Comparison of ENCODE assay signal across 8 cellular contexts in genomic region chr19:48636859-48637448, GRCh38. TPM values are rescaled to one million over a fixed set of nuclear protein-coding genes. Genes with fewer than 3 reads are reported as not detected.
DNase-seq lines count a peak whose midpoint lies in the region; ATAC-seq and TF ChIP-seq lines count a peak whose summit lies in the region.

TSS of gene DBP (minus strand) at chr19:48637379. CDS start at chr19:48636994, 385 bp downstream.

- H3K36me3 ChIP-seq in BLaER1 treated with 17β-estradiol and CSF1 and Interleukin-3, amounts not matched to agents 10 nM and 100 nM = peaks cover 0 to 19% (median 15%) of the 10 kb centered on the region in 11 experiments; a peak in 12 of 22 replicates
- H3K36me3 ChIP-seq in Peyer's patch (peaks cover 0 to 5% (median 0%) of the 10 kb centered on the region in 3 donors), duodenal mucosa (ENCODE audit: control insufficient read depth in 1 of 2, insufficient read depth in 2 of 2, low read length in 2 of 2) (peaks cover 0 to 5% of the 10 kb centered on the region in 2 donors), mucosa of rectum (ENCODE audit: control insufficient read depth in 2 of 2, insufficient read depth in 2 of 2, low read length in 2 of 2) (peaks cover 3 to 8% of the 10 kb centered on the region in 2 donors)

- peaks cover 0 to 12% (median 0%) of the 10 kb centered on the region in 11 experiments; a peak in 6 of 22 replicates for H4K20me1 ChIP-seq in BLaER1 treated with 17β-estradiol and CSF1 and Interleukin-3, amounts not matched to agents 10 nM and 100 nM

- H3K4me1 ChIP-seq in BLaER1 treated with 17β-estradiol and CSF1 and Interleukin-3, amounts not matched to agents 10 nM and 100 nM = peaks cover 45 to 65% (median 51%) of the 10 kb centered on the region in 10 experiments
- H3K4me1 ChIP-seq in Peyer's patch (peaks cover 6 to 45% (median 19%) of the 10 kb centered on the region in 4 donors), duodenal mucosa (ENCODE audit: control insufficient read depth in 1 of 2, insufficient read depth in 2 of 2, low read length in 2 of 2) (peaks cover 43 to 52% of the 10 kb centered on the region in 2 donors), mucosa of rectum (ENCODE audit: control insufficient read depth in 2 of 2, insufficient read depth in 2 of 2, low read length in 2 of 2) (peaks cover 36 to 38% of the 10 kb centered on the region in 2 donors)

- no peaks in the 10 kb centered on the region for H3K27me3 ChIP-seq in BLaER1 treated with 17β-estradiol and CSF1 and Interleukin-3, amounts not matched to agents 10 nM and 100 nM
- no peaks in the 10 kb centered on the region for H3K27me3 ChIP-seq in Peyer's patch
- no peaks in the 10 kb centered on the region for H3K27me3 ChIP-seq in duodenal mucosa (ENCODE audit: control insufficient read depth in 1 of 2, insufficient read depth in 2 of 2, low read length in 2 of 2)
- H3K27me3 ChIP-seq in mucosa of rectum (ENCODE audit: control insufficient read depth in 2 of 2, insufficient read depth in 2 of 2, low read length in 2 of 2) = no peaks in the 10 kb centered on the region

- H3K27ac ChIP-seq in BLaER1 treated with 17β-estradiol and CSF1 and Interleukin-3, amounts not matched to agents 10 nM and 100 nM = peak within 1 kb of the TSS; percentile 90 to 99 (median 97)
- peak within 1 kb of the TSS; percentile 96 to 98 (median 96) for H3K27ac ChIP-seq in Peyer's patch
- H3K27ac ChIP-seq in duodenal mucosa (ENCODE audit: low read depth, low read length) = peak within 1 kb of the TSS; percentile 77
- H3K27ac ChIP-seq in mucosa of rectum (ENCODE audit: low read depth in 2 of 2, low read length in 2 of 2) = peak within 1 kb of the TSS; percentile 97 to 98

- peak in 5 of 6 experiments; percentile 24 to 44 (median 26) for TF ChIP-seq CTCF in Peyer's patch (IDR thresholded peaks at IDR 0.05)

- peak; percentile 0 for ATAC-seq in GM21717 (IDR thresholded peaks at IDR 0.05; ENCODE audit: unreplicated experiment)
- ATAC-seq in GM21786 (IDR thresholded peaks at IDR 0.05; ENCODE audit: unreplicated experiment) = no peak
- ATAC-seq in HG02798 (IDR thresholded peaks at IDR 0.05; ENCODE audit: poor library complexity, unreplicated experiment) = no peak

- TF ChIP-seq POLR2A in Peyer's patch (IDR thresholded peaks at IDR 0.05) = peak; percentile 71 to 84

- DNase-seq in Peyer's patch (peak in 2 of 3 donors; percentile 45 to 76), AG08395 (ENCODE audit: low spot score) (no peak)

- H3K4me3 ChIP-seq in BLaER1 treated with 17β-estradiol and CSF1 and Interleukin-3, amounts not matched to agents 10 nM and 100 nM = peak within 1 kb of the TSS; percentile 79 to 98 (median 92)
- H3K4me3 ChIP-seq in Peyer's patch = peak within 1 kb of the TSS; percentile 70 to 91 (median 78)
- peak within 1 kb of the TSS; percentile 80 to 88 for H3K4me3 ChIP-seq in duodenal mucosa (ENCODE audit: low read depth in 1 of 2, low read length in 2 of 2)
- peak within 1 kb of the TSS; percentile 86 to 89 for H3K4me3 ChIP-seq in mucosa of rectum (ENCODE audit: low read length in 2 of 2)

- peak within 1 kb of the TSS; percentile 88 to 98 (median 93) for H3K9ac ChIP-seq in BLaER1 treated with 17β-estradiol and CSF1 and Interleukin-3, amounts not matched to agents 10 nM and 100 nM
- H3K9ac ChIP-seq in duodenal mucosa (ENCODE audit: low read depth in 1 of 2, low read length in 2 of 2) (peak within 1 kb of the TSS; percentile 79 to 86), mucosa of rectum (ENCODE audit: low read depth in 1 of 2, low read length in 2 of 2) (peak within 1 kb of the TSS; percentile 87)

- H3K9me3 ChIP-seq in BLaER1 treated with 17β-estradiol and CSF1 and Interleukin-3, amounts not matched to agents 10 nM and 100 nM (replicated peaks in 1 of 11) = no peaks in the 10 kb centered on the region
- H3K9me3 ChIP-seq in Peyer's patch = no peaks in the 10 kb centered on the region
- no peaks in the 10 kb centered on the region for H3K9me3 ChIP-seq in duodenal mucosa (ENCODE audit: control insufficient read depth in 1 of 2, low read length in 2 of 2)
- H3K9me3 ChIP-seq in mucosa of rectum (ENCODE audit: control insufficient read depth in 2 of 2, low read length in 2 of 2) = no peaks in the 10 kb centered on the region

- peak within 1 kb of the TSS; percentile 86 to 99 (median 97) for H3K4me2 ChIP-seq in BLaER1 treated with 17β-estradiol and CSF1 and Interleukin-3, amounts not matched to agents 10 nM and 100 nM

RNA-seq across cellular contexts. Expression of gene DBP, which starts in this region (rescaled TPM):
- 10 to 100 TPM in 3 of 4 donors, 1 to 10 TPM in 1; 9.9 to 51.5 (median 35.8) TPM for total RNA-seq in Peyer's patch
